Comparison of ENCODE assay signal across 21 cellular contexts in the genomic region with DNA sequence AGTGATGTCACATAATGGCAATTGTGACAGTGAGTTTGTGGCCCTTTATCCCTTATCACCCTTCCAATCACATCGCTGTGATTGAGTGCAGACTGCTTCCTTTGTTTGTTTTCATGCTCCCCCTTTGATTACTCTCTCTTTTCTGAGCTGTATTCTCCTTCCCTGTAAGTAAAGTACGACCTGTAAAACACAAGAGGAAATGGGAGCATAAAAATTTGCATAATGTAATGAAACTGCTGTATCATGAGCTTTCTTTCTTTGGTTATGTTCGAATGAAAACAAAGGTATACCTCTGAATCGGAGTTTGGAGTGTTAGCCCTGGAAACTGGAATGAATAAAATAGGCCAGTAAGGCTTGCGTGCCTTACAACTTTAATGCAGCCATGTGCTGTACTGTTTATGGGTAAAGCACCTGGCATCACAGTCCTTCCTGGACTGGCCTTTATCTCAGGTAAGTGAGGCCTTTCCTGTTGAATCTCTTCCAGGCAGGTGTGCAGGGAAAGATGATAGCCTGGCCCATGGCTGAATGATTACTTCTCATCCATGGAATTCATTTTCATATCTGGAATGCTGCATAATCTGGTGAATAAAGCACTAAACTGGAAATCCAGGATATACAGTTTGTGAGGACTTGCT. TPM values are rescaled to one million over a fixed set of nuclear protein-coding genes. Genes with fewer than 3 reads are reported as not detected.
DNase-seq lines count a peak whose midpoint lies in the region; ATAC-seq, FAIRE-seq and TF ChIP-seq lines count a peak whose summit lies in the region.
"Had no signal": no experiment of that assay in that cellular context is flagged by ENCODE, and none has a peak within 500 bp of the region (broad histone marks: within the 10 kb centered on the region; RNA-seq: fewer than 3 reads in every experiment).

No MANE protein-coding gene starts in this region.

- H3K36me3 ChIP-seq in bronchial epithelial cell (ENCODE audit: control insufficient read depth, insufficient read depth, low read length), result no peaks in the 10 kb centered on the region
- H3K36me3 ChIP-seq in adrenal gland (replicated peaks in 1 of 2), result no peaks in the 10 kb centered on the region
- H3K36me3 ChIP-seq: BLaER1 treated with 17β-estradiol and CSF1 and Interleukin-3, amounts not matched to agents 10 nM and 100 nM; esophagus squamous epithelium; right atrium auricular region had no signal

- WGBS in adrenal gland, 4 donors, result 71 to 80% (median 78%) methylated on average over 5 of the region's 5 CpGs

- peak; percentile 37 for DNase-seq in DMS153 treated with DMSO at 0.1 percent for 48 hours (lab: John Stamatoyannopoulos, UW; ENCODE audit: unreplicated experiment)
- peak; percentile 34 for DNase-seq in NCI-H146 treated with DMSO at 0.1 percent for 48 hours (lab: John Stamatoyannopoulos, UW; ENCODE audit: unreplicated experiment)
- peak; percentile 62 for DNase-seq in NCI-H510A (lab: John Stamatoyannopoulos, UW)
- no peak for DNase-seq in bronchial epithelial cell (ENCODE audit: low read depth)
- DNase-seq in adrenal gland, result no peak
- DNase-seq in hepatic stellate cell (ENCODE audit: low spot score), result no peak
- DNase-seq: activated CD4-positive, alpha-beta T cell treated with anti-CD3 and anti-CD28 coated beads, Interleukin-2, amount 10 ng/mL, durations not matched to agents 24 days and 14 days; activated CD8-positive, alpha-beta memory T cell treated with anti-CD3 and anti-CD28 coated beads, Interleukin-2, amount 10 ng/mL, durations not matched to agents 7 days and 5 days; esophagus squamous epithelium; mesendoderm; naive thymus-derived CD8-positive, alpha-beta T cell; NCI-H446 treated with DMSO at 0.1 percent for 48 hours; Right ventricle myocardium superior had no signal

- no peak for TF ChIP-seq POLR2A in adrenal gland (IDR thresholded peaks at IDR 0.05)

- ATAC-seq in HG03520 (IDR thresholded peaks at IDR 0.05; ENCODE audit: unreplicated experiment), result no peak
- ATAC-seq in GM19395 (IDR thresholded peaks at IDR 0.05; ENCODE audit: unreplicated experiment), result no peak
- ATAC-seq: activated CD8-positive, alpha-beta memory T cell treated with anti-CD3 and anti-CD28 coated beads, Interleukin-2, amount 10 ng/mL, durations not matched to agents 7 days and 5 days; activated T-helper 17 cell treated with anti-CD3 and anti-CD28 coated beads, Interleukin-2, amount 50 U/mL, for 72 hours; naive thymus-derived CD8-positive, alpha-beta T cell had no signal

- FAIRE-seq in bronchial epithelial cell (lab: Jason Lieb, UNC), result peak; percentile 40
- FAIRE-seq: urothelium cell line had no signal

- H3K4me1 ChIP-seq in adrenal gland (replicated peaks in 1 of 2), result no peaks in the 10 kb centered on the region
- H3K4me1 ChIP-seq: right atrium auricular region had no signal

- H3K27me3 ChIP-seq in bronchial epithelial cell (ENCODE audit: control insufficient read depth, insufficient read depth, low read length) (no peaks in the 10 kb centered on the region), adrenal gland (no peaks in the 10 kb centered on the region)
- H3K27me3 ChIP-seq: BLaER1 treated with 17β-estradiol and CSF1 and Interleukin-3, amounts not matched to agents 10 nM and 100 nM; esophagus squamous epithelium; right atrium auricular region had no signal

- TF ChIP-seq CTCF in bronchial epithelial cell (IDR thresholded peaks at IDR 0.05; ENCODE audit: insufficient read depth, low read length, severe bottlenecking) (no peak), adrenal gland (IDR thresholded peaks at IDR 0.05) (no peak)

- H3K4me3 ChIP-seq in bronchial epithelial cell (ENCODE audit: low read depth, low read length) (no peak overlapping the region), adrenal gland (no peak overlapping the region)
- H3K4me3 ChIP-seq: BLaER1 treated with 17β-estradiol and CSF1 and Interleukin-3, amounts not matched to agents 10 nM and 100 nM; esophagus squamous epithelium; right atrium auricular region had no signal

- intact Hi-C loops in adrenal gland (cut with DNase I), result no loop called here

- H3K9me3 ChIP-seq in adrenal gland (replicated peaks in 1 of 3), result no peaks in the 10 kb centered on the region
- H3K9me3 ChIP-seq: esophagus squamous epithelium had no signal

- H3K27ac ChIP-seq in adrenal gland, result no peak overlapping the region
- H3K27ac ChIP-seq: BLaER1 treated with 17β-estradiol and CSF1 and Interleukin-3, amounts not matched to agents 10 nM and 100 nM; esophagus squamous epithelium; KMS-11; right atrium auricular region had no signal

RNA-seq across cellular contexts. Expression of a gene that starts 26.6 kb away (rescaled TPM):
- total RNA-seq in bronchial epithelial cell, result 1.8 and 2.4 TPM in 2 replicates
- 1 to 10 TPM in 7 of 8 donors, under 1 TPM in 1; 0.60 to 7.8 (median 3.9) TPM for total RNA-seq in adrenal gland
- polyA plus RNA-seq in adrenal gland, result 1 to 10 TPM in 2 of 3 donors, under 1 TPM in 1; 0.95 to 1.5 (median 1.2) TPM
- total RNA-seq: A673 had no signal
- polyA plus RNA-seq: naive thymus-derived CD8-positive, alpha-beta T cell had no signal

Comparison
In these comparisons a context has a peak if more than half of its experiments do, and no peak if none do; other contexts are left out.
1. DNase-seq: peak in DMS153 treated with DMSO at 0.1 percent for 48 hours (single experiment), NCI-H146 treated with DMSO at 0.1 percent for 48 hours (single experiment) and NCI-H510A (single experiment); none in bronchial epithelial cell (single experiment), adrenal gland (0 of 7) and hepatic stellate cell (single experiment).